Comparison of ENCODE assay signal across 1 cellular context in genomic region chr12:41333988-41334387, GRCh38.
TF ChIP-seq lines count a peak whose summit lies in the region.

No MANE protein-coding gene starts in this region.

TF ChIP-seq in H1, 55 proteins besides CTCF, POLR2A, EP300 and RAD21 (continued from another document):
- no peak for TF ChIP-seq TAF7 (optimal IDR thresholded peaks at IDR 0.05; ENCODE audit: borderline replicate concordance, low read depth, low read length)
- TF ChIP-seq POLR2AphosphoS5 (IDR thresholded peaks at IDR 0.05; ENCODE audit: low read depth, low read length): no peak
